ENCODE assay signal across 1 cellular context in genomic region chr19:52778811-52779210, GRCh38.
TF ChIP-seq lines count a peak whose summit lies in the region.

No MANE protein-coding gene starts in this region.

TF ChIP-seq in GM12878, 131 proteins besides CTCF, POLR2A, EP300 and RAD21:
- TF ChIP-seq MEF2B (IDR thresholded peaks at IDR 0.05; ENCODE audit: partially characterized antibody, poor library complexity, severe bottlenecking) (peak; percentile 61), GATAD2B (conservative IDR thresholded peaks at IDR 0.05; ENCODE audit: low read depth) (no peak), MTA2 (IDR thresholded peaks at IDR 0.05; ENCODE audit: low read depth) (peak; percentile 42; the same call in 1 of the 2 replicates), IKZF1 (conservative IDR thresholded peaks at IDR 0.05) (peak; percentile 40; the same call in 1 of the 2 replicates), BCLAF1 (IDR thresholded peaks at IDR 0.05) (no peak), RBBP5 (conservative IDR thresholded peaks at IDR 0.05) (no peak), ZNF384 (IDR thresholded peaks at IDR 0.05; ENCODE audit: borderline replicate concordance, low read depth, low read length) (peak; percentile 53; the same call in 1 of the 2 replicates), EGR1 (IDR thresholded peaks at IDR 0.05; ENCODE audit: borderline replicate concordance in 1 of 2, low read depth in 2 of 2, low read length in 2 of 2) (peak in 1 of 2 experiments; percentile 46; a peak in 1 of 3 replicates), IKZF2 (IDR thresholded peaks at IDR 0.05) (peak; percentile 70 to 72; a peak in 3 of 4 replicates), YY1 (IDR thresholded peaks at IDR 0.05; ENCODE audit: low read depth, low read length) (no peak), PRDM15 (CRISPR knock-in tag; IDR thresholded peaks at IDR 0.05) (no peak), SKIL (IDR thresholded peaks at IDR 0.05; ENCODE audit: low read depth, poor library complexity, severe bottlenecking) (no peak), MTA3 (IDR thresholded peaks at IDR 0.05; ENCODE audit: borderline replicate concordance, low read length) (no peak), PAX8 (IDR thresholded peaks at IDR 0.05) (no peak), JUND (IDR thresholded peaks at IDR 0.05; ENCODE audit: low read depth, low read length) (0 out of 2 replicates have a peak, but pooled peaks have one; percentile 13), RUNX3 (IDR thresholded peaks at IDR 0.05; ENCODE audit: low read length) (peak; percentile 85), JUNB (IDR thresholded peaks at IDR 0.05) (peak; percentile 63; the same call in 1 of the 2 replicates), RELB (IDR thresholded peaks at IDR 0.05; ENCODE audit: low read depth) (peak; percentile 58; the same call in 1 of the 2 replicates), ZBTB4 (CRISPR knock-in tag; IDR thresholded peaks at IDR 0.05) (no peak), E4F1 (IDR thresholded peaks at IDR 0.05; ENCODE audit: borderline replicate concordance, partially characterized antibody) (no peak), NBN (IDR thresholded peaks at IDR 0.05) (0 out of 2 replicates have a peak, but pooled peaks have one; percentile 19), ZNF687 (IDR thresholded peaks at IDR 0.05) (no peak), CBX3 (IDR thresholded peaks at IDR 0.05; ENCODE audit: borderline replicate concordance, low read depth) (no peak), NR2C1 (IDR thresholded peaks at IDR 0.05) (no peak), BHLHE40 (IDR thresholded peaks at IDR 0.05; ENCODE audit: borderline replicate concordance in 1 of 2, low read depth in 2 of 2, low read length in 1 of 2) (peak in 1 of 2 experiments; percentile 43; a peak in 1 of 4 replicates), DPF2 (IDR thresholded peaks at IDR 0.05) (peak; percentile 50; the same call in 1 of the 2 replicates), RFX5 (IDR thresholded peaks at IDR 0.05; ENCODE audit: low read depth, low read length) (no peak), ATF7 (IDR thresholded peaks at IDR 0.05; ENCODE audit: low read depth) (0 out of 2 replicates have a peak, but pooled peaks have one; percentile 34), NR2F1 (conservative IDR thresholded peaks at IDR 0.05) (peak; percentile 78)
